In genomic region chr18:63676526-63676925, GRCh38 we compare ENCODE assay signal across 8 cellular contexts. TPM values are rescaled to one million over a fixed set of nuclear protein-coding genes. Genes with fewer than 3 reads are reported as not detected.
DNase-seq lines count a peak whose midpoint lies in the region; ATAC-seq, FAIRE-seq and TF ChIP-seq lines count a peak whose summit lies in the region.

No MANE protein-coding gene starts in this region.

- no peak for TF ChIP-seq EP300 in GM12878 (IDR thresholded peaks at IDR 0.05; ENCODE audit: borderline replicate concordance in 1 of 2, control insufficient read depth in 1 of 2, low read depth in 2 of 2, low read length in 2 of 2)

- no peak overlapping the region for H3K27ac ChIP-seq in Karpas-422 (ENCODE audit: low read length)
- H3K27ac ChIP-seq in GM12878 (ENCODE audit: control insufficient read depth, insufficient read depth) = no peak overlapping the region
- no peak overlapping the region for H3K27ac ChIP-seq in adrenal gland

- intact Hi-C loops in GM12878 (cut with micrococcal nuclease; ENCODE audit: unreplicated experiment) = loop anchor here (1.0 kb wide), 1 partner anchor 158 kb away; no protein-coding TSS in a partner anchor
- intact Hi-C loops in adrenal gland (cut with DNase I) = no loop called here

- H3K79me2 ChIP-seq in Karpas-422 (ENCODE audit: low read length) (no peaks in the 10 kb centered on the region), GM12878 (ENCODE audit: control insufficient read depth, insufficient read depth, low read length) (no peaks in the 10 kb centered on the region)

- 2% methylated on average over 4 of the region's 4 CpGs for WGBS in GM12878 (ENCODE audit: insufficient coverage, insufficient replicate concordance, low lambda C conversion rate, missing lambda C conversion rate)
- WGBS in adrenal gland, 4 donors = 20 to 35% (median 26%) methylated on average over 4 of the region's 4 CpGs

- BruUV-seq in GM12878 (replicated peaks; lab: Mats Ljungman, UMichigan) = no TSS peak

- ATAC-seq in GM19397 (IDR thresholded peaks at IDR 0.05; ENCODE audit: unreplicated experiment) (peak; percentile 83), GM12878 (peak; percentile 86)

- RAD21 ChIA-PET in GM12878 (lab: Charles Lee; ENCODE audit: unreplicated experiment) = no interaction called here

- peak; percentile 4 for DNase-seq in CD1c-positive myeloid dendritic cell (ENCODE audit: extremely low spot score)
- peak; percentile 71 for DNase-seq in Karpas-422
- no peak for DNase-seq in GM12878 (ENCODE audit: low read depth, low spot score)
- no peak for DNase-seq in mesenteric fat pad (ENCODE audit: low spot score)
- DNase-seq in activated CD8-positive, alpha-beta memory T cell treated with anti-CD3 and anti-CD28 coated beads for 24 hours = no peak
- no peak for DNase-seq in adrenal gland
- no peak for DNase-seq in NK-92 treated with Interleukin-12 subunit alpha and Interleukin-12 subunit beta, amount 100 ng/mL, for 24 hours (lab: John Stamatoyannopoulos, UW)

- SMC1A ChIA-PET in GM12878 (lab: Charles Lee; ENCODE audit: uncharacterized antibody, unreplicated experiment) = no interaction called here

- in situ Hi-C loops in GM12878 (cut with MboI) = loop anchor here (10.0 kb wide), 1 partner anchor 152 kb away; no protein-coding TSS in a partner anchor

- TF ChIP-seq CTCF in GM12878 (IDR thresholded peaks at IDR 0.05 in 2 of 3, conservative IDR thresholded peaks at IDR 0.05 in 1 of 3; ENCODE audit: control insufficient read depth in 2 of 3, extremely low read depth in 1 of 3, insufficient read depth in 1 of 3, low read depth in 3 of 3, low read length in 3 of 3) (peak; percentile 58 to 66 (median 59); a peak in 5 of 6 replicates), adrenal gland (IDR thresholded peaks at IDR 0.05) (no peak)

- no peak overlapping the region for H2AFZ ChIP-seq in Karpas-422 (ENCODE audit: low read length)
- H2AFZ ChIP-seq in GM12878 (ENCODE audit: control insufficient read depth, low read depth, low read length) = no peak overlapping the region

- H3K4me1 ChIP-seq in Karpas-422 (ENCODE audit: low read length) (no peaks in the 10 kb centered on the region), GM12878 (ENCODE audit: control insufficient read depth, insufficient read depth, low read length) (no peaks in the 10 kb centered on the region), adrenal gland (replicated peaks in 1 of 2) (no peaks in the 10 kb centered on the region)

- H3K4me3 ChIP-seq in Karpas-422 (ENCODE audit: low read length) (no peak overlapping the region), GM12878 (no peak overlapping the region), adrenal gland (no peak overlapping the region)

- H3K9ac ChIP-seq in Karpas-422 (ENCODE audit: low read length) (no peak overlapping the region), GM12878 (ENCODE audit: control insufficient read depth, insufficient read depth, low read length) (no peak overlapping the region)

- H3K27me3 ChIP-seq in Karpas-422 (ENCODE audit: low read length) = no peaks in the 10 kb centered on the region
- H3K27me3 ChIP-seq in GM12878 (replicated peaks in 1 of 2; ENCODE audit: control insufficient read depth in 2 of 2, insufficient read depth in 2 of 2, low read length in 1 of 2) = no peaks in the 10 kb centered on the region
- no peaks in the 10 kb centered on the region for H3K27me3 ChIP-seq in adrenal gland

- peak; percentile 68 for TF ChIP-seq RAD21 in GM12878 (IDR thresholded peaks at IDR 0.05; ENCODE audit: insufficient read depth, low read depth, low read length)

- H3K9me3 ChIP-seq in Karpas-422 (ENCODE audit: low read length) (no peaks in the 10 kb centered on the region), GM12878 (replicated peaks; ENCODE audit: control insufficient read depth, insufficient read depth, low read length) (no peaks in the 10 kb centered on the region), adrenal gland (replicated peaks in 1 of 3) (no peaks in the 10 kb centered on the region)

- no peaks in the 10 kb centered on the region for H3K9me2 ChIP-seq in Karpas-422 (replicated peaks; ENCODE audit: insufficient read depth, low read length)

- CTCF ChIA-PET in GM12878 (lab: Yijun Ruan, JAX) = interaction anchor here (1.0 to 3.7 kb wide), 3 partner anchors 97 to 167 kb away, joined by 4 to 17 read pairs (median 6); no protein-coding TSS in a partner anchor

- POLR2A ChIA-PET in GM12878 (lab: Charles Lee) = no interaction called here

- no peak for TF ChIP-seq POLR2A in GM12878 (IDR thresholded peaks at IDR 0.05; ENCODE audit: low read depth, low read length)
- TF ChIP-seq POLR2A in adrenal gland (IDR thresholded peaks at IDR 0.05) = no peak

- FAIRE-seq in GM12878 (lab: Jason Lieb, UNC) = no peak

- no peaks in the 10 kb centered on the region for H4K20me1 ChIP-seq in Karpas-422 (ENCODE audit: insufficient read depth, low read depth, low read length)
- H4K20me1 ChIP-seq in GM12878 (ENCODE audit: control insufficient read depth, insufficient read depth) = no peaks in the 10 kb centered on the region

- H3K4me2 ChIP-seq in Karpas-422 (ENCODE audit: low read depth, low read length, poor library complexity, severe bottlenecking) = no peak overlapping the region
- no peak overlapping the region for H3K4me2 ChIP-seq in GM12878 (ENCODE audit: control insufficient read depth, insufficient read depth)

- no peaks in the 10 kb centered on the region for H3K36me3 ChIP-seq in Karpas-422 (ENCODE audit: insufficient read depth, low read length)
- no peaks in the 10 kb centered on the region for H3K36me3 ChIP-seq in GM12878 (ENCODE audit: control insufficient read depth in 2 of 2, insufficient read depth in 2 of 2, low read length in 1 of 2)
- H3K36me3 ChIP-seq in adrenal gland (replicated peaks in 1 of 2) = no peaks in the 10 kb centered on the region

TF ChIP-seq in GM12878, 131 proteins besides CTCF, POLR2A, EP300 and RAD21 (continues in another document):
- TF ChIP-seq SMC3 (IDR thresholded peaks at IDR 0.05; ENCODE audit: borderline replicate concordance, low read length) = peak; percentile 68

RNA-seq across cellular contexts. Expression of gene SERPINB3, which starts 14.8 kb away (rescaled TPM):
- not detected in 2 replicates for total RNA-seq in Karpas-422 (2014; rRNA removed; shearing (Covaris generic); ENCODE audit: low replicate concordance)
- not detected in 2 replicates for total RNA-seq in GM12878 (2013; cell fraction: nucleolus; rRNA removed)
- not detected in 2 replicates for total RNA-seq in GM12878 (2014; rRNA removed)
- total RNA-seq in GM12878 (2014; rRNA removed; fragmentation: Illumina TruSeq; extraction: Trizol) = not detected in 2 replicates
- not detected in 2 replicates for total RNA-seq in GM12878 (2021)
- not detected for polyA plus RNA-seq in GM12878 (2011; ENCODE audit: low read depth)
- not detected in 2 replicates for polyA plus RNA-seq in GM12878 (2011; rRNA removed)
- polyA plus RNA-seq in GM12878 (2011; cell fraction: cytosol; rRNA removed) = not detected in 2 replicates
- not detected in 2 replicates for polyA plus RNA-seq in GM12878 (2011; cell fraction: nucleus; rRNA removed)
- polyA plus RNA-seq in GM12878 (2012) = not detected in 2 replicates
- not detected in 2 replicates for polyA plus RNA-seq in GM12878 (2014; fragmentation: Illumina TruSeq; extraction: Trizol)
- polyA plus RNA-seq in GM12878 (2014; fragmentation: Nextera tagmentation; extraction: Ambion mirVana) = not detected
- not detected in 2 replicates for polyA plus RNA-seq in GM12878 (2014; rRNA removed)
- not detected for polyA plus RNA-seq in GM12878 (2016; fragmentation: Nextera tagmentation; extraction: Ambion mirVana)
- not detected in 2 replicates for polyA minus RNA-seq in GM12878 (2011; rRNA and poly(A)+ RNA removed)
- not detected in 2 replicates for polyA minus RNA-seq in GM12878 (2011; cell fraction: cytosol; rRNA and poly(A)+ RNA removed)
- not detected in 2 replicates for polyA minus RNA-seq in GM12878 (2011; cell fraction: nucleus; rRNA and poly(A)+ RNA removed)
- not detected for total RNA-seq in mesenteric fat pad
- not detected for total RNA-seq in adrenal gland
- under 1 TPM in 1 of 3 donors, not detected in 2; 0.34 TPM for polyA plus RNA-seq in adrenal gland

RNA-seq across cellular contexts. Expression of gene SERPINB11, which starts 26.2 kb away (rescaled TPM):
- total RNA-seq in Karpas-422 (2014; rRNA removed; shearing (Covaris generic); ENCODE audit: low replicate concordance) = not detected in 2 replicates
- not detected in 2 replicates for total RNA-seq in GM12878 (2013; cell fraction: nucleolus; rRNA removed)
- total RNA-seq in GM12878 (2014; rRNA removed) = not detected in 2 replicates
- not detected in 2 replicates for total RNA-seq in GM12878 (2014; rRNA removed; fragmentation: Illumina TruSeq; extraction: Trizol)
- total RNA-seq in GM12878 (2021) = not detected in 2 replicates
- polyA plus RNA-seq in GM12878 (2011; ENCODE audit: low read depth) = not detected
- polyA plus RNA-seq in GM12878 (2011; rRNA removed) = not detected in 2 replicates
- not detected in 2 replicates for polyA plus RNA-seq in GM12878 (2011; cell fraction: cytosol; rRNA removed)
- not detected in 2 replicates for polyA plus RNA-seq in GM12878 (2011; cell fraction: nucleus; rRNA removed)
- polyA plus RNA-seq in GM12878 (2012) = not detected in 2 replicates
- not detected in 2 replicates for polyA plus RNA-seq in GM12878 (2014; fragmentation: Illumina TruSeq; extraction: Trizol)
- not detected for polyA plus RNA-seq in GM12878 (2014; fragmentation: Nextera tagmentation; extraction: Ambion mirVana)
- not detected in 2 replicates for polyA plus RNA-seq in GM12878 (2014; rRNA removed)
- not detected for polyA plus RNA-seq in GM12878 (2016; fragmentation: Nextera tagmentation; extraction: Ambion mirVana)
- not detected in 2 replicates for polyA minus RNA-seq in GM12878 (2011; rRNA and poly(A)+ RNA removed)
- not detected in 2 replicates for polyA minus RNA-seq in GM12878 (2011; cell fraction: cytosol; rRNA and poly(A)+ RNA removed)
- polyA minus RNA-seq in GM12878 (2011; cell fraction: nucleus; rRNA and poly(A)+ RNA removed) = not detected in 2 replicates
- total RNA-seq in mesenteric fat pad = not detected
- total RNA-seq in adrenal gland = not detected
- under 1 TPM in 1 of 3 donors, not detected in 2; 0.07 TPM for polyA plus RNA-seq in adrenal gland

RNA-seq across cellular contexts. Expression of gene SERPINB4, which starts 32.5 kb away (rescaled TPM):
- not detected in 2 replicates for total RNA-seq in Karpas-422 (2014; rRNA removed; shearing (Covaris generic); ENCODE audit: low replicate concordance)
- not detected in 2 replicates for total RNA-seq in GM12878 (2013; cell fraction: nucleolus; rRNA removed)
- total RNA-seq in GM12878 (2014; rRNA removed) (not detected in 2 replicates), GM12878 (2014; rRNA removed; fragmentation: Illumina TruSeq; extraction: Trizol) (not detected in 2 replicates), GM12878 (2021) (not detected in 2 replicates), mesenteric fat pad (not detected), adrenal gland (not detected)
- polyA plus RNA-seq in GM12878 (2011; ENCODE audit: low read depth) = not detected
- polyA plus RNA-seq in GM12878 (2011; rRNA removed) (not detected in 2 replicates), GM12878 (2014; fragmentation: Illumina TruSeq; extraction: Trizol) (not detected in 2 replicates), GM12878 (2014; fragmentation: Nextera tagmentation; extraction: Ambion mirVana) (not detected), GM12878 (2014; rRNA removed) (not detected in 2 replicates), GM12878 (2016; fragmentation: Nextera tagmentation; extraction: Ambion mirVana) (not detected), adrenal gland (not detected)
- polyA plus RNA-seq in GM12878 (2011; cell fraction: cytosol; rRNA removed) = not detected in 2 replicates
- polyA plus RNA-seq in GM12878 (2011; cell fraction: nucleus; rRNA removed) = not detected in 2 replicates
- not detected in 2 replicates for polyA plus RNA-seq in GM12878 (2012)
- not detected in 2 replicates for polyA minus RNA-seq in GM12878 (2011; rRNA and poly(A)+ RNA removed)
- not detected in 2 replicates for polyA minus RNA-seq in GM12878 (2011; cell fraction: cytosol; rRNA and poly(A)+ RNA removed)
- polyA minus RNA-seq in GM12878 (2011; cell fraction: nucleus; rRNA and poly(A)+ RNA removed) = not detected in 2 replicates

Comparison
In these comparisons a context has a peak if more than half of its experiments do, and no peak if none do; other contexts are left out.
1. DNase-seq: peak in CD1c-positive myeloid dendritic cell (single experiment) and Karpas-422 (single experiment); none in GM12878 (single experiment), mesenteric fat pad (single experiment), activated CD8-positive, alpha-beta memory T cell treated with anti-CD3 and anti-CD28 coated beads for 24 hours (single experiment), adrenal gland (0 of 7) and NK-92 treated with Interleukin-12 subunit alpha and Interleukin-12 subunit beta, amount 100 ng/mL, for 24 hours (single experiment).
2. CTCF ChIP-seq: peak in GM12878 (3 of 3); none in adrenal gland (0 of 6).